ENCODE assay signal across 17 cellular contexts in genomic region chr6:167015302-167015701, GRCh38. TPM values are rescaled to one million over a fixed set of nuclear protein-coding genes. Genes with fewer than 3 reads are reported as not detected.
A peak's percentile ranks its signal among the peaks of the same experiment; 100 is the strongest.
DNase-seq lines count a peak whose midpoint lies in the region; ATAC-seq, FAIRE-seq and TF ChIP-seq lines count a peak whose summit lies in the region.
"Had no signal": no experiment of that assay in that cellular context is flagged by ENCODE, and none has a peak within 500 bp of the region (broad histone marks: within the 10 kb centered on the region; RNA-seq: fewer than 3 reads in every experiment).

No MANE protein-coding gene starts in this region.

- TF ChIP-seq POLR2A in HepG2 (IDR thresholded peaks at IDR 0.05; ENCODE audit: insufficient read depth in 1 of 2, low read depth in 2 of 2, low read length in 2 of 2) (peak in 1 of 2 experiments; percentile 39; a peak in 1 of 4 replicates), right lobe of liver (IDR thresholded peaks at IDR 0.05) (no peak)

- no peaks in the 10 kb centered on the region for H3K79me1 ChIP-seq in mesendoderm (ENCODE audit: low read length)

- no peaks in the 10 kb centered on the region for H3K9me3 Mint-ChIP-seq in endothelial cell (ENCODE audit: unreplicated experiment)
- H3K9me3 Mint-ChIP-seq: CD4-positive, CD25-positive, alpha-beta regulatory T cell had no signal

- H3K4me1 ChIP-seq in HepG2 (ENCODE audit: insufficient read depth, low read length) (no peaks in the 10 kb centered on the region), right lobe of liver (no peaks in the 10 kb centered on the region), mesendoderm (ENCODE audit: control insufficient read depth, low read depth, low read length) (no peaks in the 10 kb centered on the region)
- H3K4me1 ChIP-seq: BE2C, Caco-2 had no signal

- DNase-seq in HepG2 (ENCODE audit: low spot score): no peak
- DNase-seq in right lobe of liver: no peak
- no peak for DNase-seq in T-helper 17 cell
- DNase-seq in mesendoderm: peak; percentile 7
- no peak for DNase-seq in endothelial cell (ENCODE audit: low spot score)
- no peak for DNase-seq in NCI-H2107 (lab: John Stamatoyannopoulos, UW)
- DNase-seq: BE2C; C1 segment of cervical spinal cord; Caco-2; CD4-positive, CD25-positive, alpha-beta regulatory T cell; DMS79; GF-D8; GOT3; H7 had no signal

- H3K27me3 Mint-ChIP-seq in T-helper 17 cell (no peaks in the 10 kb centered on the region), endothelial cell (ENCODE audit: unreplicated experiment) (no peaks in the 10 kb centered on the region)
- H3K27me3 Mint-ChIP-seq: CD4-positive, CD25-positive, alpha-beta regulatory T cell had no signal

- TF ChIP-seq EP300 in HepG2 (IDR thresholded peaks at IDR 0.05; ENCODE audit: low read depth in 2 of 2, low read length in 2 of 2): no peak
- TF ChIP-seq EP300 in HepG2 (CRISPR knock-in tag; IDR thresholded peaks at IDR 0.05; ENCODE audit: borderline replicate concordance): no peak

- no peak overlapping the region for H3K4me2 ChIP-seq in HepG2 (ENCODE audit: low read depth, low read length)
- no peak overlapping the region for H3K4me2 ChIP-seq in mesendoderm (ENCODE audit: low read length)

- H3K9ac ChIP-seq in HepG2 (ENCODE audit: insufficient read depth, low read depth, low read length) (no peak overlapping the region), mesendoderm (ENCODE audit: low read length) (no peak overlapping the region)

- H3K4me3 Mint-ChIP-seq in T-helper 17 cell (no peak overlapping the region), endothelial cell (ENCODE audit: unreplicated experiment) (no peak overlapping the region)
- H3K4me3 Mint-ChIP-seq: CD4-positive, CD25-positive, alpha-beta regulatory T cell had no signal

- no peak overlapping the region for H4K5ac ChIP-seq in mesendoderm (ENCODE audit: low read length)

- intact Hi-C loops in HepG2 (cut with micrococcal nuclease; ENCODE audit: unreplicated experiment): no loop called here
- intact Hi-C loops in right lobe of liver (cut with DNase I): no loop called here

- peaks cover 8% of the 10 kb centered on the region for H3K36me3 Mint-ChIP-seq in T-helper 17 cell (ENCODE audit: low read depth)
- H3K36me3 Mint-ChIP-seq in endothelial cell (ENCODE audit: low read depth, unreplicated experiment): peaks cover 4% of the 10 kb centered on the region

- H4K8ac ChIP-seq in mesendoderm (ENCODE audit: low read depth, low read length): no peak overlapping the region

- POLR2A ChIA-PET in HepG2 (lab: Yijun Ruan, JAX): no interaction called here

- no peak overlapping the region for H3K56ac ChIP-seq in mesendoderm (ENCODE audit: low read length)

- no peak overlapping the region for H3K27ac ChIP-seq in HepG2 (ENCODE audit: extremely low read length, insufficient read depth, low read length)
- no peak overlapping the region for H3K27ac ChIP-seq in right lobe of liver
- no peak overlapping the region for H3K27ac ChIP-seq in mesendoderm (ENCODE audit: low read depth, low read length)

- no peak overlapping the region for H2AFZ ChIP-seq in HepG2 (ENCODE audit: low read length)

- no peaks in the 10 kb centered on the region for H3K9me3 ChIP-seq in HepG2 (ENCODE audit: low read length)
- H3K9me3 ChIP-seq in right lobe of liver: no peaks in the 10 kb centered on the region
- H3K9me3 ChIP-seq in T-helper 17 cell (ENCODE audit: control insufficient read depth, low read length, poor library complexity, severe bottlenecking): no peaks in the 10 kb centered on the region
- H3K9me3 ChIP-seq: BE2C, Caco-2 had no signal

- ATAC-seq in HepG2: peak; percentile 38; the same call in 2 of the 3 replicates
- no peak for ATAC-seq in right lobe of liver
- ATAC-seq in T-helper 17 cell: no peak
- ATAC-seq in HG02610 (IDR thresholded peaks at IDR 0.05; ENCODE audit: unreplicated experiment): no peak
- no peak for ATAC-seq in HG03457 (IDR thresholded peaks at IDR 0.05; ENCODE audit: unreplicated experiment)

- in situ Hi-C loops in HepG2 (cut with HindIII; ENCODE audit: extremely low pct_ligation_motif_present, low pct_unique_long_range_greater_than_20kb): loop anchor here (25.0 kb wide), 1 partner anchor 122 kb away; no protein-coding TSS in a partner anchor

- TF ChIP-seq RAD21 in HepG2 (CRISPR knock-in tag; IDR thresholded peaks at IDR 0.05): no peak

- CTCF ChIA-PET in HepG2 (lab: Yijun Ruan, JAX; ENCODE audit: low intra/inter-chr PET ratio, low total read pairs): no interaction called here

- no peaks in the 10 kb centered on the region for H3K27me3 ChIP-seq in HepG2 (ENCODE audit: control insufficient read depth in 1 of 2, insufficient read depth in 2 of 2, low read length in 2 of 2)
- no peaks in the 10 kb centered on the region for H3K27me3 ChIP-seq in right lobe of liver
- H3K27me3 ChIP-seq in mesendoderm (ENCODE audit: insufficient read depth, low read length, poor library complexity): no peaks in the 10 kb centered on the region
- H3K27me3 ChIP-seq: BE2C had no signal

- FAIRE-seq in HepG2 (lab: Jason Lieb, UNC): no peak
- FAIRE-seq: D721Med had no signal

- no peak overlapping the region for H3K18ac ChIP-seq in mesendoderm (ENCODE audit: low read length)

- H3K36me3 ChIP-seq in HepG2 (replicated peaks in 1 of 2; ENCODE audit: control insufficient read depth in 1 of 2, insufficient read depth in 2 of 2, low read length in 2 of 2) (peaks cover 23 to 77% of the 10 kb centered on the region in 2 experiments), right lobe of liver (peaks cover 0 to 46% (median 8%) of the 10 kb centered on the region in 4 donors), mesendoderm (ENCODE audit: control insufficient read depth, insufficient read depth, low read length) (peaks cover 4% of the 10 kb centered on the region)

- H3K4me1 Mint-ChIP-seq in T-helper 17 cell: peaks cover 12% of the 10 kb centered on the region
- peaks cover 2% of the 10 kb centered on the region for H3K4me1 Mint-ChIP-seq in endothelial cell (ENCODE audit: unreplicated experiment)

- H2BK15ac ChIP-seq in mesendoderm (replicated peaks; ENCODE audit: low read depth): no peak overlapping the region

- no peak overlapping the region for H2BK120ac ChIP-seq in mesendoderm (ENCODE audit: low read depth, low read length)

- H3K23ac ChIP-seq in mesendoderm (ENCODE audit: low read length): no peak overlapping the region

- peak; percentile 21; the same call in 1 of the 2 replicates for TF ChIP-seq CTCF in HepG2 (CRISPR knock-in tag; IDR thresholded peaks at IDR 0.05)
- TF ChIP-seq CTCF in right lobe of liver (IDR thresholded peaks at IDR 0.05): no peak
- no peak for TF ChIP-seq CTCF in endothelial cell (IDR thresholded peaks at IDR 0.05; ENCODE audit: unreplicated experiment)

- no peak overlapping the region for H2AK5ac ChIP-seq in mesendoderm (ENCODE audit: low read length)

- 99% methylated on average over 9 of the region's 9 CpGs for WGBS in HepG2 (ENCODE audit: low lambda C conversion rate)
- 98% methylated on average over 9 of the region's 9 CpGs for WGBS in right lobe of liver (ENCODE audit: insufficient coverage, low coverage, low lambda C conversion rate, missing lambda C conversion rate)
- WGBS in mesendoderm (ENCODE audit: extremely low coverage, insufficient coverage, low lambda C conversion rate): no CpG with 5 or more reads among the region's 9 CpGs

- no TSS peak for BruUV-seq in HepG2 (replicated peaks; lab: Mats Ljungman, UMichigan)

- no peak overlapping the region for H2BK5ac ChIP-seq in mesendoderm (ENCODE audit: low read length)

- H3K79me2 ChIP-seq in HepG2 (ENCODE audit: insufficient read depth, low read length) (no peaks in the 10 kb centered on the region), mesendoderm (ENCODE audit: control insufficient read depth, insufficient read depth, low read length) (no peaks in the 10 kb centered on the region)

- no peaks in the 10 kb centered on the region for H4K20me1 ChIP-seq in HepG2 (ENCODE audit: insufficient read depth, low read length)

- H3K4ac ChIP-seq in mesendoderm (ENCODE audit: low read depth, low read length): no peak overlapping the region

- H3K4me3 ChIP-seq in HepG2 (replicated peaks in 1 of 3; ENCODE audit: insufficient read depth in 1 of 3, low read depth in 2 of 3, low read length in 3 of 3) (no peak overlapping the region), right lobe of liver (no peak overlapping the region), mesendoderm (ENCODE audit: low read length) (no peak overlapping the region)

- H3K27ac Mint-ChIP-seq in T-helper 17 cell (peak overlapping the region; percentile 45), endothelial cell (ENCODE audit: unreplicated experiment) (no peak overlapping the region)
- H3K27ac Mint-ChIP-seq: CD4-positive, CD25-positive, alpha-beta regulatory T cell had no signal

RNA-seq across cellular contexts. Expression of gene CEP43, which starts 16.1 kb away (rescaled TPM):
- 73.9 and 88.4 TPM in 2 replicates for total RNA-seq in HepG2 (2016; rRNA removed; fragmentation: Illumina TruSeq; extraction: Trizol)
- 84.7 and 89.7 TPM in 2 replicates for total RNA-seq in HepG2 (2016; cell fraction: cytosol; rRNA removed; fragmentation: Illumina TruSeq; extraction: Trizol; ENCODE audit: low read depth)
- total RNA-seq in HepG2 (2016; cell fraction: insoluble cytoplasmic fraction; rRNA removed; fragmentation: Illumina TruSeq; extraction: Trizol): 68.4 and 95.5 TPM in 2 replicates
- 46.9 and 49.2 TPM in 2 replicates for total RNA-seq in HepG2 (2016; cell fraction: membrane; rRNA removed; fragmentation: Illumina TruSeq; extraction: Trizol)
- 62.5 and 63.7 TPM in 2 replicates for total RNA-seq in HepG2 (2016; cell fraction: nucleus; rRNA removed; fragmentation: Illumina TruSeq; extraction: Trizol)
- 20.7 and 29.3 TPM in 2 replicates for polyA plus RNA-seq in HepG2 (2011; rRNA removed)
- 8.6 and 10.8 TPM in 2 replicates for polyA plus RNA-seq in HepG2 (2011; cell fraction: cytosol; rRNA removed)
- 39.4 and 43.9 TPM in 2 replicates for polyA plus RNA-seq in HepG2 (2011; cell fraction: nucleus; rRNA removed)
- 15.0 and 26.1 TPM in 2 replicates for polyA plus RNA-seq in HepG2 (2012)
- polyA plus RNA-seq in HepG2 (2016; cell fraction: cytosol; fragmentation: Illumina TruSeq; extraction: Trizol; ENCODE audit: low read depth): 15.3 and 16.0 TPM in 2 replicates
- 90.9 and 96.9 TPM in 2 replicates for polyA plus RNA-seq in HepG2 (2016; cell fraction: insoluble cytoplasmic fraction; fragmentation: Illumina TruSeq; extraction: Trizol; ENCODE audit: low read depth)
- 23.9 and 25.0 TPM in 2 replicates for polyA plus RNA-seq in HepG2 (2016; cell fraction: membrane; fragmentation: Illumina TruSeq; extraction: Trizol; ENCODE audit: low read depth)
- polyA plus RNA-seq in HepG2 (2016; cell fraction: nucleus; fragmentation: Illumina TruSeq; extraction: Trizol; ENCODE audit: insufficient read depth, low read depth): 111 and 119 TPM in 2 replicates
- 4.7 and 5.1 TPM in 2 replicates for polyA minus RNA-seq in HepG2 (2011; rRNA and poly(A)+ RNA removed; ENCODE audit: low replicate concordance)
- polyA minus RNA-seq in HepG2 (2011; cell fraction: cytosol; rRNA and poly(A)+ RNA removed): 15.3 and 20.4 TPM in 2 replicates
- 42.8 and 56.1 TPM in 2 replicates for polyA minus RNA-seq in HepG2 (2011; cell fraction: nucleus; rRNA and poly(A)+ RNA removed)
- 10 to 100 TPM; 11.7 to 23.5 (median 19.7) TPM for total RNA-seq in right lobe of liver
- 10 to 100 TPM; 19.8 to 24.0 TPM for total RNA-seq in T-helper 17 cell
- 24.0 TPM for polyA plus RNA-seq in mesendoderm (2013, experiment 1 of 2)
- polyA plus RNA-seq in mesendoderm (2013, experiment 2 of 2): 24.6 TPM
- 23.3 TPM for total RNA-seq in endothelial cell (ENCODE audit: unreplicated experiment)

RNA-seq across cellular contexts. Expression of gene RNASET2, which starts 59.0 kb away (rescaled TPM):
- total RNA-seq in HepG2 (2016; rRNA removed; fragmentation: Illumina TruSeq; extraction: Trizol): 22.4 and 44.6 TPM in 2 replicates
- total RNA-seq in HepG2 (2016; cell fraction: cytosol; rRNA removed; fragmentation: Illumina TruSeq; extraction: Trizol; ENCODE audit: low read depth): 26.9 and 41.2 TPM in 2 replicates
- 25.4 and 45.4 TPM in 2 replicates for total RNA-seq in HepG2 (2016; cell fraction: insoluble cytoplasmic fraction; rRNA removed; fragmentation: Illumina TruSeq; extraction: Trizol)
- total RNA-seq in HepG2 (2016; cell fraction: membrane; rRNA removed; fragmentation: Illumina TruSeq; extraction: Trizol): 24.1 and 38.2 TPM in 2 replicates
- total RNA-seq in HepG2 (2016; cell fraction: nucleus; rRNA removed; fragmentation: Illumina TruSeq; extraction: Trizol): 30.2 and 32.0 TPM in 2 replicates
- polyA plus RNA-seq in HepG2 (2011; rRNA removed): 597 and 696 TPM in 2 replicates
- polyA plus RNA-seq in HepG2 (2011; cell fraction: cytosol; rRNA removed): 456 and 545 TPM in 2 replicates
- polyA plus RNA-seq in HepG2 (2011; cell fraction: nucleus; rRNA removed): 515 and 552 TPM in 2 replicates
- 446 and 587 TPM in 2 replicates for polyA plus RNA-seq in HepG2 (2012)
- 21.3 and 41.6 TPM in 2 replicates for polyA plus RNA-seq in HepG2 (2016; cell fraction: cytosol; fragmentation: Illumina TruSeq; extraction: Trizol; ENCODE audit: low read depth)
- polyA plus RNA-seq in HepG2 (2016; cell fraction: insoluble cytoplasmic fraction; fragmentation: Illumina TruSeq; extraction: Trizol; ENCODE audit: low read depth): 26.6 and 27.0 TPM in 2 replicates
- polyA plus RNA-seq in HepG2 (2016; cell fraction: membrane; fragmentation: Illumina TruSeq; extraction: Trizol; ENCODE audit: low read depth): 23.6 and 34.9 TPM in 2 replicates
- polyA plus RNA-seq in HepG2 (2016; cell fraction: nucleus; fragmentation: Illumina TruSeq; extraction: Trizol; ENCODE audit: insufficient read depth, low read depth): 68.7 and 69.0 TPM in 2 replicates
- 4.7 and 104 TPM in 2 replicates for polyA minus RNA-seq in HepG2 (2011; rRNA and poly(A)+ RNA removed; ENCODE audit: low replicate concordance)
- polyA minus RNA-seq in HepG2 (2011; cell fraction: cytosol; rRNA and poly(A)+ RNA removed): 149 and 185 TPM in 2 replicates
- 159 and 184 TPM in 2 replicates for polyA minus RNA-seq in HepG2 (2011; cell fraction: nucleus; rRNA and poly(A)+ RNA removed)
- 10 to 100 TPM; 21.7 to 48.4 (median 30.8) TPM for total RNA-seq in right lobe of liver
- total RNA-seq in T-helper 17 cell: 100 to 1,000 TPM; 245 to 340 TPM
- 6.2 TPM for polyA plus RNA-seq in mesendoderm (2013, experiment 1 of 2)
- polyA plus RNA-seq in mesendoderm (2013, experiment 2 of 2): 6.6 TPM
- total RNA-seq in endothelial cell (ENCODE audit: unreplicated experiment): 11.6 TPM
